In the genomic region with DNA sequence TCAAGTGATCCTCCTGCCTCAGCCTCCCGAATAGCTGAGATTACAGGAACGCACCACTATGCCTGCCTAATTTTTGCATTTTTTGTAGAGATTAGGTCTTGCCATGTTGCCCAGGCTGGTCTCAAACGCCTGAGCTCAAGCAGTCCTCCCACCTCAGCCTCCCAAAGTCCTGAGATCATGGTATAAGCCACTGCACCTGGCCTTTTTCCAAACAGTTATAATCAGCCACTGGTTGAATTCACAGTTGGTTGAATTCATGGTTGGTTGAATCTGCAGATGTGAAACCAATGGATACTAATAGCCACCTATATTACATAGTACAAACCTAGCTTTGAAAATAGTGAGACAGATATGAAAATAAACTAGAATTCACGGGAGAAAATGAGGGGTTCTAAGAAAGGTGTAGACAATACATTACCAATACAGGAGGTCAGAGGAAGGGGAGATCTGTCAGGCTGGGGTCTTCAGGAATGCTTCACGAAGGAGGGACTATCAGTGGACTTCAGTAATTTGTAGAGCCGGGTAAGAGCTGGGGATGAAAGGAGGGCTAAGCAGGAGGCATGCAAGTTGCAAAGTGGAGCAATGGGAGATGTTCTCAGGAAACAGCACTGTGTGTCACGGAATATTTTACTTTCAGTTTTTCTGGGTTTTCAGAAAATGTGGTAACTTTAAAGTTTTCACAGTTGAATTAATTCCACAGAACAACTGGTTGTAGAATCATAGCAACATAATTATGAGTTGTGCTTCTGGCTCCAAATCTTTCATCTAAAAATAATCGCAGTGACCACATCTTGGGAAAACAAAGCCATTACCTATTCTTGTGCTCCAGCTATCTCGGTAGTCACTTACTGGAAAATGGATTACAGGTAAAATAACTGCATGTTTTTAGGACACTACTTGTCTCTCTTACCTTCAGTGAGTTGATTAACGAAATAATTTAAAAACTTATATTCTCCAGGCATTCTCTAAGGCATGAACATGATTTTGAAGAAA, we compare ENCODE assay signal across 10 cellular contexts. TPM values are rescaled to one million over a fixed set of nuclear protein-coding genes. Genes with fewer than 3 reads are reported as not detected.
DNase-seq lines count a peak whose midpoint lies in the region; ATAC-seq and TF ChIP-seq lines count a peak whose summit lies in the region.
"Had no signal": no experiment of that assay in that cellular context is flagged by ENCODE, and none has a peak within 500 bp of the region (broad histone marks: within the 10 kb centered on the region; RNA-seq: fewer than 3 reads in every experiment).

No MANE protein-coding gene starts in this region.

- peaks cover 58 to 78% (median 77%) of the 10 kb centered on the region in 3 donors for H3K4me1 Mint-ChIP-seq in CD8-positive, alpha-beta memory T cell
- peaks cover 42% of the 10 kb centered on the region for H3K4me1 Mint-ChIP-seq in activated B cell treated with CpG ODN at 0.5 μM for 24 hours

- peaks cover 4% of the 10 kb centered on the region for H3K36me3 ChIP-seq in CD8-positive, alpha-beta memory T cell (ENCODE audit: insufficient read depth, low read length)
- no peaks in the 10 kb centered on the region for H3K36me3 ChIP-seq in mucosa of stomach (ENCODE audit: control insufficient read depth, insufficient read depth, low read length)
- H3K36me3 ChIP-seq: thyroid gland had no signal

- no peaks in the 10 kb centered on the region for H3K9me3 Mint-ChIP-seq in CD8-positive, alpha-beta memory T cell
- no peaks in the 10 kb centered on the region for H3K9me3 Mint-ChIP-seq in activated B cell treated with CpG ODN at 0.5 μM for 24 hours

- intact Hi-C loops in activated B cell treated with CpG ODN at 0.5 μM for 24 hours (cut with micrococcal nuclease) = no loop called here

- H3K9ac ChIP-seq in mucosa of stomach (ENCODE audit: low read length) = peak overlapping the region; percentile 57

- ATAC-seq in activated B cell treated with CpG ODN at 0.5 μM for 24 hours (ENCODE audit: low read depth) = peak; percentile 50

- H3K27ac Mint-ChIP-seq in CD8-positive, alpha-beta memory T cell = peak overlapping the region; percentile 63 to 99 (median 95)
- peak overlapping the region; percentile 33 for H3K27ac Mint-ChIP-seq in activated B cell treated with CpG ODN at 0.5 μM for 24 hours

- H3K27me3 ChIP-seq in CD8-positive, alpha-beta memory T cell (ENCODE audit: insufficient read depth, low read length, poor library complexity, severe bottlenecking) = no peaks in the 10 kb centered on the region
- H3K27me3 ChIP-seq in mucosa of stomach (ENCODE audit: control insufficient read depth, insufficient read depth, low read length) = no peaks in the 10 kb centered on the region
- H3K27me3 ChIP-seq: thyroid gland had no signal

- no peaks in the 10 kb centered on the region for H3K27me3 Mint-ChIP-seq in CD8-positive, alpha-beta memory T cell
- no peaks in the 10 kb centered on the region for H3K27me3 Mint-ChIP-seq in activated B cell treated with CpG ODN at 0.5 μM for 24 hours

- peak overlapping the region; percentile 58 for H3K4me3 ChIP-seq in CD8-positive, alpha-beta memory T cell (ENCODE audit: low read length)
- no peak overlapping the region for H3K4me3 ChIP-seq in mucosa of stomach (ENCODE audit: low read length)
- H3K4me3 ChIP-seq: thyroid gland had no signal

- H3K36me3 Mint-ChIP-seq in CD8-positive, alpha-beta memory T cell = peaks cover 0 to 16% (median 5%) of the 10 kb centered on the region in 3 donors
- peaks cover 18% of the 10 kb centered on the region for H3K36me3 Mint-ChIP-seq in activated B cell treated with CpG ODN at 0.5 μM for 24 hours (ENCODE audit: low read depth)

- TF ChIP-seq CTCF in GM20000 (IDR thresholded peaks at IDR 0.05; ENCODE audit: extremely low read depth, missing control alignments) = no peak
- TF ChIP-seq CTCF in activated B cell treated with CpG ODN at 0.5 μM for 24 hours (IDR thresholded peaks at IDR 0.05) = no peak

- H3K4me1 ChIP-seq in CD8-positive, alpha-beta memory T cell (ENCODE audit: insufficient read depth, low read length) = peaks cover 53% of the 10 kb centered on the region
- peaks cover 33% of the 10 kb centered on the region for H3K4me1 ChIP-seq in mucosa of stomach (ENCODE audit: control insufficient read depth, insufficient read depth, low read length)
- H3K4me1 ChIP-seq: thyroid gland had no signal

- no peak overlapping the region for H3K27ac ChIP-seq in CD8-positive, alpha-beta memory T cell (ENCODE audit: low read depth, low read length)
- H3K27ac ChIP-seq in caudate nucleus (ENCODE audit: low read depth, low read length) = no peak overlapping the region
- H3K27ac ChIP-seq: thyroid gland had no signal

- peak in 1 of 5 donors; percentile 21 for DNase-seq in CD8-positive, alpha-beta memory T cell
- peak; percentile 18 for DNase-seq in GM20000 (ENCODE audit: low spot score)
- no peak for DNase-seq in activated B cell treated with CpG ODN at 0.5 μM for 24 hours
- DNase-seq in NCI-H510A treated with DMSO at 0.1 percent for 48 hours (lab: John Stamatoyannopoulos, UW) = no peak
- DNase-seq in HK-2 (ENCODE audit: unreplicated experiment) = no peak
- no peak for DNase-seq in caudate nucleus (lab: John Stamatoyannopoulos, UW)
- no peak for DNase-seq in activated gamma-delta T cell (lab: John Stamatoyannopoulos, UW)
- DNase-seq: NCI-H526 treated with DMSO at 0.1 percent for 48 hours, thyroid gland had no signal

- H3K9me3 ChIP-seq in CD8-positive, alpha-beta memory T cell (ENCODE audit: low read length) = no peaks in the 10 kb centered on the region
- no peaks in the 10 kb centered on the region for H3K9me3 ChIP-seq in mucosa of stomach (ENCODE audit: control insufficient read depth, low read length)
- H3K9me3 ChIP-seq: thyroid gland had no signal

- CTCF ChIA-PET in CD8-positive, alpha-beta memory T cell (lab: Charles Lee) = interaction anchor here (0.9 to 2.1 kb wide), 4 partner anchors 48 to 132 kb away, joined by 3 to 5 read pairs (median 4); no protein-coding TSS in a partner anchor
- CTCF ChIA-PET in activated B cell treated with CpG ODN at 0.5 μM for 24 hours (lab: Charles Lee) = no interaction called here

- POLR2A ChIA-PET in CD8-positive, alpha-beta memory T cell (lab: Charles Lee) = interaction anchor here (0.5 to 0.6 kb wide), 3 partner anchors 39 to 97 kb away, joined by 3 to 4 read pairs (median 3); no protein-coding TSS in a partner anchor
- POLR2A ChIA-PET in activated B cell treated with CpG ODN at 0.5 μM for 24 hours (lab: Charles Lee) = interaction anchor here (0.6 to 1.2 kb wide), 4 partner anchors 12 to 60 kb away, joined by 3 to 6 read pairs (median 4); no protein-coding TSS in a partner anchor

- peak overlapping the region; percentile 80 to 89 (median 87) for H3K4me3 Mint-ChIP-seq in CD8-positive, alpha-beta memory T cell
- H3K4me3 Mint-ChIP-seq in activated B cell treated with CpG ODN at 0.5 μM for 24 hours = peak overlapping the region; percentile 73

RNA-seq across cellular contexts. Expression of gene CEP85L, which starts 12.9 kb away (rescaled TPM):
- total RNA-seq in CD8-positive, alpha-beta memory T cell = 10 to 100 TPM; 28.4 to 29.1 TPM
- polyA plus RNA-seq in CD8-positive, alpha-beta memory T cell = 32.1 TPM
- total RNA-seq in activated B cell treated with CpG ODN at 0.5 μM for 24 hours = 14.6 and 21.8 TPM in 2 replicates
